Comparison of ENCODE assay signal across 11 cellular contexts in the genomic region with DNA sequence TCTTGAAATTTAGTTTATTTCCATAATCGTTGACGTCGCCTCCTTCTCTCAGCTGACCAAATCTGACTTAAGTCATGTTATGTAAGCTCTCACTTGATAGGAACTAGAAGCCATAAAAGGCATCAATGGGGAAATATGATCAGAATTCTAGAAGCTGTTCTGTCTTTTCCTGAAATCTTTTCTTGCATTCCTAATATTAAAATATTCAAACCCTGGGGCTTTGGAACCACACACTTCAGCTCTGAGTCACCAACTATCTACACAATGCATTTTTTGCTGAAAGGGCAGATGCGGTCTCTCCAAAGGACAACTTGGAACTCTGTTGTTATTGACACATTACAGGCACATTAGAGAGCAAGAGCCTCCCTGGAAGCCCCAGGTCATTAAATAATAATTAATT.
DNase-seq lines count a peak whose midpoint lies in the region; ATAC-seq and TF ChIP-seq lines count a peak whose summit lies in the region.
"Had no signal": no experiment of that assay in that cellular context is flagged by ENCODE, and none has a peak within 500 bp of the region (broad histone marks: within the 10 kb centered on the region; RNA-seq: fewer than 3 reads in every experiment).

No MANE protein-coding gene starts in this region.

- peaks cover 3% of the 10 kb centered on the region for H3K4me1 ChIP-seq in mucosa of descending colon (ENCODE audit: low read depth)
- H3K4me1 ChIP-seq: lower lobe of right lung had no signal

- DNase-seq in EH (ENCODE audit: low read depth): peak; percentile 94
- peak; percentile 13 for DNase-seq in SK-MEL-5 (ENCODE audit: low read depth, low spot score)
- DNase-seq in fibroblast of gingiva (ENCODE audit: low read depth): peak; percentile 81
- peak; percentile 75 for DNase-seq in putamen (ENCODE audit: low spot score)
- DNase-seq in NCI-H2029 (lab: John Stamatoyannopoulos, UW): no peak
- no peak for DNase-seq in mucosa of descending colon
- DNase-seq: lower lobe of right lung, NCI-H1930, posterior cingulate gyrus had no signal

- in situ Hi-C loops in SK-MEL-5 (cut with HindIII; ENCODE audit: low pct_unique_long_range_greater_than_20kb, low sequenced_read_pairs): no loop called here

- intact Hi-C loops in mucosa of descending colon (cut with DNase I, micrococcal nuclease): no loop called here

- peaks cover 5% of the 10 kb centered on the region for H3K9me3 ChIP-seq in mucosa of descending colon
- H3K9me3 ChIP-seq: lower lobe of right lung had no signal

- no peak overlapping the region for H3K4me3 ChIP-seq in mucosa of descending colon
- H3K4me3 ChIP-seq: lower lobe of right lung had no signal

- H3K36me3 ChIP-seq in mucosa of descending colon (ENCODE audit: low read depth): peaks cover 3% of the 10 kb centered on the region

- ATAC-seq in GM21528 (IDR thresholded peaks at IDR 0.05; ENCODE audit: low FRiP score, unreplicated experiment) (no peak), GM18870 (IDR thresholded peaks at IDR 0.05; ENCODE audit: unreplicated experiment) (no peak), mucosa of descending colon (no peak)

- TF ChIP-seq CTCF in mucosa of descending colon (IDR thresholded peaks at IDR 0.05): no peak

Comparison
In these comparisons a context has a peak if more than half of its experiments do, and no peak if none do; other contexts are left out.
1. DNase-seq: peak in EH (single experiment), SK-MEL-5 (single experiment), fibroblast of gingiva (single experiment) and putamen (single experiment); none in NCI-H2029 (single experiment) and mucosa of descending colon (0 of 3).